ENCODE assay signal across 14 cellular contexts in the genomic region with DNA sequence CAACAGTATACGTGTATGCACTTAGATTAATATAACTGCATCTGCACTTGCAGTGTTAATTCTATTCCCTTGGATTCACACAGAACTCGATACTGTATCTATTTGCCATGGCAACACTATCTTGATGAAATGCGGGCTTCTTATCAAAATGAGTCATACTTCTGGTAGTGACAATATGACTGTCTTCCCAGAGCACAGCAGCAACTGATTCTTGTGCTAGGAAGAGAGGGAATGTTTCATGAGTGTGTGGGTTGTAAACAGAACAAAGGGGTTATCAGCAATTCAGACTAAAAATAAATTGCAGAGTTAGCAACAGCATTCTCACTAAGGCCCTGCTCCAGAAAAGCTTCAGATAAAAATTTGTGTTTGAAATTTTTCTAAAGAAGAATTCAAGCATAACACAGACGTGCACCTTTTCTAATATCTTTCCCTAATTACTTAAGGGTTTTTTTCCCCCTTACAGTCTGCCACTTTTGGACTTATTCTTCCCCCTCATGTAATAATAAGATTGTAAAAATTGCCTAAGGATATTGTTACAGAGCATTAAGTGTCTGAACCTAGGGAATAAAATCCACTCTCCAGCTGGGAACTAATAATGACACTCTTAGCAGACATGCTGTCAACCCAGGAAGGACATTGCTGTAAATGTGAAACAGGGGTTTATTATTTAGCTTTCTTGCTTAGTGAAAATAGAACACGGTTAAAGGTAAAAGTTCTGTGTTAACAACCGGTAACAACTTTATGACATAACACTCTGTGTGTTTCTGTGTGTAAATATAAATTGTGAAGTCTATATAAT.
DNase-seq lines count a peak whose midpoint lies in the region; ATAC-seq lines count a peak whose summit lies in the region.
"Had no signal": no experiment of that assay in that cellular context is flagged by ENCODE, and none has a peak within 500 bp of the region (broad histone marks: within the 10 kb centered on the region; RNA-seq: fewer than 3 reads in every experiment).

No MANE protein-coding gene starts in this region.

- ATAC-seq in left lobe of liver, result peak; percentile 34
- no peak for ATAC-seq in HG02623 (IDR thresholded peaks at IDR 0.05; ENCODE audit: unreplicated experiment)

- peak; percentile 3 for DNase-seq in Caki2 (ENCODE audit: low read depth)
- peak in 2 of 3 experiments; percentile 18 to 70 for DNase-seq in NCI-H1417 (lab: John Stamatoyannopoulos, UW)
- peak; percentile 58 for DNase-seq in astrocyte of the hippocampus (ENCODE audit: low read depth, low spot score)
- no peak for DNase-seq in left lobe of liver (ENCODE audit: low spot score)
- no peak for DNase-seq in activated effector memory CD4-positive, alpha-beta T cell treated with Interleukin-2 at 50 U/mL for 16 hours
- no peak for DNase-seq in NCI-H187 (lab: John Stamatoyannopoulos, UW)
- no peak for DNase-seq in NAMALWA (ENCODE audit: low spot score)
- DNase-seq: activated gamma-delta T cell treated with Interleukin-2 at 50 U/mL for 16 hours; CD4-positive, CD25-positive, alpha-beta regulatory T cell; midbrain; NCI-H446; stimulated activated CD4-positive, alpha-beta T cell treated with anti-CD3 and anti-CD28 coated beads, Interleukin-15, amount 100 ng/mL, for 24 hours; T-helper 9 cell had no signal

- in situ Hi-C loops in Caki2 (cut with HindIII; ENCODE audit: low pct_unique_long_range_greater_than_20kb, low sequenced_read_pairs), result no loop called here

Comparison
In these comparisons a context has a peak if more than half of its experiments do, and no peak if none do; other contexts are left out.
1. DNase-seq: peak in Caki2 (single experiment), NCI-H1417 (2 of 3) and astrocyte of the hippocampus (single experiment); none in left lobe of liver (single experiment), activated effector memory CD4-positive, alpha-beta T cell treated with Interleukin-2 at 50 U/mL for 16 hours (single experiment), NCI-H187 (0 of 2) and NAMALWA (single experiment).